In genomic region chr1:76738355-76738754, GRCh38 we compare ENCODE assay signal across 1 cellular context.
TF ChIP-seq lines count a peak whose summit lies in the region.
"Not testable (repeated sequence)": the region's sequence is repeated elsewhere in the genome, so short reads cannot be mapped to it uniquely, and the experiment has no call there.

No MANE protein-coding gene starts in this region.

TF ChIP-seq in HepG2, 621 proteins besides CTCF, POLR2A, EP300 and RAD21 (continued from another document):
- not testable (repeated sequence) for TF ChIP-seq NONO (IDR thresholded peaks at IDR 0.05); HNF1A (IDR thresholded peaks at IDR 0.05; ENCODE audit: low read depth); FOXA1 (IDR thresholded peaks at IDR 0.05)
- 0 out of 2 replicates have a peak, but pooled peaks have one; percentile 26 for TF ChIP-seq NONO (CRISPR knock-in tag; conservative IDR thresholded peaks at IDR 0.05)
- TF ChIP-seq HNF1A (CRISPR knock-in tag; IDR thresholded peaks at IDR 0.05; ENCODE audit: borderline replicate concordance): peak; percentile 24; the same call in 1 of the 2 replicates
- peak; percentile 48; the same call in 1 of the 2 replicates for TF ChIP-seq ZNF281 (CRISPR knock-in tag; IDR thresholded peaks at IDR 0.05; ENCODE audit: borderline replicate concordance)
- TF ChIP-seq ZNF644 (CRISPR knock-in tag; IDR thresholded peaks at IDR 0.05; ENCODE audit: low read depth): peak; percentile 38; the same call in 1 of the 2 replicates
- peak; percentile 77; the same call in 1 of the 2 replicates for TF ChIP-seq PITX1 (CRISPR knock-in tag; IDR thresholded peaks at IDR 0.05)
- peak; percentile 55; the same call in 1 of the 2 replicates for TF ChIP-seq PATZ1 (CRISPR knock-in tag; IDR thresholded peaks at IDR 0.05)
- 0 out of 2 replicates have a peak, but pooled peaks have one; percentile 23 for TF ChIP-seq IRF2 (CRISPR knock-in tag; IDR thresholded peaks at IDR 0.05)
- TF ChIP-seq CEBPB (IDR thresholded peaks at IDR 0.05; ENCODE audit: borderline replicate concordance, low read depth, low read length): peak; percentile 81
- TF ChIP-seq FOXA1 (CRISPR knock-in tag; IDR thresholded peaks at IDR 0.05): peak; percentile 77
TF ChIP-seq in HepG2: peak in this region for 80; not testable (repeated sequence) for 541.
